Comparison of ENCODE assay signal across 36 cellular contexts in the genomic region with DNA sequence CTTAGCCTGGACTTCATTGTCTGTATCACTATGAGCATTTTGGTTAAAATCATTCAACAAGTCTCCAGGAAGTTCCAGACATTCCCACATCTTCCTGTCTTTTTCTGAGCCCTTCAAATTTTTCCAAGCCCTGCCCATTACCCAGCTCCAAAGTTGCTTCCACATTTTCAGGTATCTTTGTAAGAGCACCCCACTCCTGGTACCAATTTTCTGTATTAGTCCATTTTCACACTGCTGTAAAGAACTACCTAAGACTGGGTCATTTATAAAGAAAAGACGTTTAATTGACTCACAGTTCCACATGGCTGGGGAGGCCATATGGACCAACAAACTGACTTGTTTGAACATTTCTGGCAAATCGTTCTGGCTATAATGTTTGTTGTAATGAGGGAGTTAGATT.
"Had no signal": no experiment of that assay in that cellular context is flagged by ENCODE, and none has a peak within 500 bp of the region (broad histone marks: within the 10 kb centered on the region; RNA-seq: fewer than 3 reads in every experiment).

No MANE protein-coding gene starts in this region.

- H3K4me3 ChIP-seq: ascending aorta, cardiac muscle cell had no signal

- H3K36me3 ChIP-seq: ascending aorta, cardiac muscle cell had no signal

- DNase-seq: activated B cell treated with CpG ODN at 0.5 μM for 24 hours; activated CD4-positive, alpha-beta memory T cell treated with anti-CD3 and anti-CD28 coated beads for 36 hours; activated CD4-positive, alpha-beta T cell treated with anti-CD3 and anti-CD28 coated beads for 4 hours; activated CD4-positive, alpha-beta T cell treated with anti-CD3 and anti-CD28 coated beads, Interleukin-2, amount 10 ng/mL, durations not matched to agents 24 days and 14 days; activated CD4-positive, alpha-beta T cell treated with anti-CD3 and anti-CD28 coated beads, Interleukin-2, amount 50 U/mL, for 1 hour; activated CD4-positive, alpha-beta T cell treated with anti-CD3 and anti-CD28 coated beads, Interleukin-2, amount 50 U/mL, for 4 hours; activated CD4-positive, CD25-positive, alpha-beta regulatory T cell treated with anti-CD3 and anti-CD28 coated beads, Interleukin-2, amount 50 U/mL, for 72 hours; activated CD8-positive, alpha-beta memory T cell treated with anti-CD3 and anti-CD28 coated beads, Interleukin-2, amount 50 U/mL, for 4 hours; activated CD8-positive, alpha-beta T cell treated with anti-CD3 and anti-CD28 coated beads for 36 hours; activated effector memory CD4-positive, alpha-beta T cell treated with Interleukin-2 at 50 U/mL for 16 hours; activated gamma-delta T cell; activated naive CD4-positive, alpha-beta T cell treated with anti-CD3 and anti-CD28 coated beads, Interleukin-2, amount 10 ng/mL, durations not matched to agents 7 days and 5 days; activated naive CD4-positive, alpha-beta T cell treated with Interleukin-2 at 50 U/mL for 16 hours; activated naive CD8-positive, alpha-beta T cell treated with anti-CD3 and anti-CD28 coated beads, Interleukin-2, amount 10 ng/mL, durations not matched to agents 7 days and 5 days; activated naive CD8-positive, alpha-beta T cell treated with anti-CD3 and anti-CD28 coated beads, Interleukin-2, amount 50 U/mL, for 24 hours; activated T-cell treated with anti-CD3 and anti-CD28 coated beads for 4 hours; activated T-cell treated with anti-CD3 and anti-CD28 coated beads, Interleukin-2, amount 50 U/mL, for 1 hour; activated T-cell treated with anti-CD3 and anti-CD28 coated beads, Interleukin-2, amount 50 U/mL, for 4 hours; activated T-cell treated with anti-CD3 and anti-CD28 coated beads, Interleukin-2, amount 50 U/mL, for 72 hours; amygdala; anterior cingulate cortex; caudate nucleus; cerebellar nuclear complex; T-helper 1 cell; T-helper 2 cell; T-helper 9 cell had no signal

- H3K27ac Mint-ChIP-seq: activated B cell treated with CpG ODN at 0.5 μM for 24 hours; activated CD4-positive, alpha-beta memory T cell treated with anti-CD3 and anti-CD28 coated beads for 36 hours; activated CD4-positive, alpha-beta T cell treated with anti-CD3 and anti-CD28 coated beads, Interleukin-2, amount 10 ng/mL, durations not matched to agents 24 days and 14 days; activated CD8-positive, alpha-beta T cell treated with anti-CD3 and anti-CD28 coated beads for 36 hours; activated naive CD4-positive, alpha-beta T cell treated with anti-CD3 and anti-CD28 coated beads, Interleukin-2, amount 50 U/mL, for 24 hours; activated naive CD8-positive, alpha-beta T cell; activated naive CD8-positive, alpha-beta T cell treated with anti-CD3 and anti-CD28 coated beads, Interleukin-2, amount 10 ng/mL, durations not matched to agents 7 days and 5 days; activated naive CD8-positive, alpha-beta T cell treated with anti-CD3 and anti-CD28 coated beads, Interleukin-2, amount 50 U/mL, for 24 hours; activated T-cell treated with anti-CD3 and anti-CD28 coated beads, Interleukin-2, amount 50 U/mL, for 72 hours; activated T-helper 2 cell treated with anti-CD3 and anti-CD28 coated beads, Interferon-gamma antibody, Interleukin-2, Interleukin-4, amounts not matched to agents 10 μg/mL and 5 μg/mL and 100 μg/mL, durations not matched to agents 14 hours and 24 hours and 36 hours; brain; T-helper 1 cell treated with Interleukin-12 subunit alpha and Interleukin-12 subunit beta and Interleukin-4 antibody, amounts not matched to agents 30 μg/mL and 1 μg/mL, for 36 hours; T-helper 2 cell treated with Interferon-gamma antibody and Interleukin-4, amounts not matched to agents 5 μg/mL and 100 μg/mL, for 36 hours had no signal

- H3K4me1 Mint-ChIP-seq: activated B cell treated with CpG ODN at 0.5 μM for 24 hours; activated naive CD8-positive, alpha-beta T cell treated with anti-CD3 and anti-CD28 coated beads, Interleukin-2, amount 10 ng/mL, durations not matched to agents 7 days and 5 days; brain; central memory CD8-positive, alpha-beta T cell had no signal

- H3K27me3 ChIP-seq: ascending aorta, cardiac muscle cell had no signal

- ATAC-seq: activated CD8-positive, alpha-beta T cell treated with anti-CD3 and anti-CD28 coated beads for 36 hours; activated naive CD8-positive, alpha-beta T cell treated with anti-CD3 and anti-CD28 coated beads, Interleukin-2, amount 50 U/mL, for 24 hours; activated T-cell treated with anti-CD3 and anti-CD28 coated beads, Interleukin-2, amount 50 U/mL, for 4 hours; activated T-cell treated with anti-CD3 and anti-CD28 coated beads, Interleukin-2, amount 50 U/mL, for 72 hours had no signal

- H3K27me3 Mint-ChIP-seq: activated B cell treated with CpG ODN at 0.5 μM for 24 hours; activated CD4-positive, alpha-beta memory T cell treated with anti-CD3 and anti-CD28 coated beads for 36 hours; activated CD4-positive, alpha-beta T cell treated with anti-CD3 and anti-CD28 coated beads, Interleukin-2, amount 10 ng/mL, durations not matched to agents 24 days and 14 days; activated CD8-positive, alpha-beta T cell treated with anti-CD3 and anti-CD28 coated beads for 36 hours; activated naive CD4-positive, alpha-beta T cell treated with anti-CD3 and anti-CD28 coated beads, Interleukin-2, amount 10 ng/mL, durations not matched to agents 7 days and 5 days; activated naive CD4-positive, alpha-beta T cell treated with anti-CD3 and anti-CD28 coated beads, Interleukin-2, amount 50 U/mL, for 24 hours; activated naive CD8-positive, alpha-beta T cell; activated naive CD8-positive, alpha-beta T cell treated with anti-CD3 and anti-CD28 coated beads, Interleukin-2, amount 10 ng/mL, durations not matched to agents 7 days and 5 days; activated naive CD8-positive, alpha-beta T cell treated with anti-CD3 and anti-CD28 coated beads, Interleukin-2, amount 50 U/mL, for 24 hours; brain; central memory CD8-positive, alpha-beta T cell had no signal

- H3K4me3 Mint-ChIP-seq: activated B cell treated with CpG ODN at 0.5 μM for 24 hours; activated CD4-positive, alpha-beta memory T cell treated with anti-CD3 and anti-CD28 coated beads for 36 hours; activated CD4-positive, alpha-beta T cell treated with anti-CD3 and anti-CD28 coated beads, Interleukin-2, amount 10 ng/mL, durations not matched to agents 24 days and 14 days; activated CD8-positive, alpha-beta T cell treated with anti-CD3 and anti-CD28 coated beads for 36 hours; activated naive CD4-positive, alpha-beta T cell treated with anti-CD3 and anti-CD28 coated beads, Interleukin-2, amount 10 ng/mL, durations not matched to agents 7 days and 5 days; activated naive CD4-positive, alpha-beta T cell treated with anti-CD3 and anti-CD28 coated beads, Interleukin-2, amount 50 U/mL, for 24 hours; activated naive CD8-positive, alpha-beta T cell; activated naive CD8-positive, alpha-beta T cell treated with anti-CD3 and anti-CD28 coated beads, Interleukin-2, amount 10 ng/mL, durations not matched to agents 7 days and 5 days; activated naive CD8-positive, alpha-beta T cell treated with anti-CD3 and anti-CD28 coated beads, Interleukin-2, amount 50 U/mL, for 24 hours; activated T-cell treated with anti-CD3 and anti-CD28 coated beads, Interleukin-2, amount 50 U/mL, for 4 hours; activated T-cell treated with anti-CD3 and anti-CD28 coated beads, Interleukin-2, amount 50 U/mL, for 72 hours; brain; central memory CD8-positive, alpha-beta T cell; T-helper 1 cell treated with Interleukin-12 subunit alpha and Interleukin-12 subunit beta and Interleukin-4 antibody, amounts not matched to agents 30 μg/mL and 1 μg/mL, for 36 hours; T-helper 2 cell treated with Interferon-gamma antibody and Interleukin-4, amounts not matched to agents 5 μg/mL and 100 μg/mL, for 36 hours had no signal

- H3K4me1 ChIP-seq: ascending aorta had no signal

- H3K27ac ChIP-seq: ascending aorta, cardiac muscle cell, VCaP had no signal
